In the genomic region with DNA sequence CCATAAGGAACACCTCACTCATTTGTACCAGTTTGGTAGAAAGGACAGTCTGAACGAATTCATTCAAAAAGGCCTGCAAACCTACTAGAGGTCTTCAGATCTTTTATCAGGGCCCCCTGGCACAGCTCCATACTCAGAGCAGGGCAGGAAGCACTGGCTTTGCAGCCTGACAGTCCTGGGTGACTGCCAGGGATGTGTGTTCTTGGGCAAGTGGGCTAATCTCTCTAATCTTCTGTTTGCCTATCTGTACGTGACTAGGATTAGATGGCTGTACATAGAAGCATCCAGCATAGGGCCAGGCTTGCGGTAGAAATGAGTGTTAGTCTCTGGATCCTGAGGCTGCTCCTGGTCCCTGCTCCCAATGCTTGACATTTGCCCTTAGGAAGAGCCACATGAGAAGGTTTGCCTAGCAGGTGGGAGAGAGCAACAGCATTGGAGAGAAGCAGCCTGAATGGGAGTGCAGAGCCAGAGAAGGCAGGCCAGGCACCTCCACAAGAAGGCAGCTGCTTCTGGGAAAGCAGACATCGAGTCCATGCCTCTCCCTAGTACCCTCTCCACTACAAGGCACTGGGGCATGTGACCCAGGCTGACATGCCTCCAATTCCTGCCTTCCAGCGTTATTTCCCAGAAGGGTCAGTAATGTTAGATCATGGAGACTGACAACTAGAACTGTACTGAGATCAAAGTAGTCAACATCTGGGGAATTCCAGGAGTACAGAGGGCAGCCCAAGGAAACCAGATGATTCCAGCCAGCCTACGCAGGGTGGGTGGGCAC, we compare ENCODE assay signal across 17 cellular contexts. TPM values are rescaled to one million over a fixed set of nuclear protein-coding genes. Genes with fewer than 3 reads are reported as not detected.
DNase-seq lines count a peak whose midpoint lies in the region; ATAC-seq lines count a peak whose summit lies in the region.
"Had no signal": no experiment of that assay in that cellular context is flagged by ENCODE, and none has a peak within 500 bp of the region (broad histone marks: within the 10 kb centered on the region; RNA-seq: fewer than 3 reads in every experiment).

No MANE protein-coding gene starts in this region.

- peak; percentile 30 for DNase-seq in DMS 273 (lab: John Stamatoyannopoulos, UW; ENCODE audit: unreplicated experiment)
- no peak for DNase-seq in DMS 273 treated with DMSO at 0.1 percent for 48 hours (lab: John Stamatoyannopoulos, UW)
- peak; percentile 64 for DNase-seq in D341Med (ENCODE audit: low spot score)
- no peak for DNase-seq in T-helper 17 cell
- no peak for DNase-seq in memory B cell (ENCODE audit: low spot score in 2 of 2)
- no peak for DNase-seq in GM03348 (ENCODE audit: low spot score)
- DNase-seq in COR-L47 (lab: John Stamatoyannopoulos, UW) = no peak
- DNase-seq: activated B cell treated with CpG ODN at 0.5 μM for 24 hours, activated gamma-delta T cell, head of caudate nucleus, NCI-H69 had no signal

- ATAC-seq in T-helper 17 cell (no peak), memory B cell (ENCODE audit: low read depth) (no peak), HG02678 (IDR thresholded peaks at IDR 0.05; ENCODE audit: unreplicated experiment) (no peak)

- peak overlapping the region; percentile 64 for H3K4me3 Mint-ChIP-seq in T-helper 17 cell
- no peak overlapping the region for H3K4me3 Mint-ChIP-seq in memory B cell
- H3K4me3 Mint-ChIP-seq: activated B cell treated with CpG ODN at 0.5 μM for 24 hours, nephron had no signal

- H3K9me3 Mint-ChIP-seq in memory B cell = no peaks in the 10 kb centered on the region
- H3K9me3 Mint-ChIP-seq: activated B cell treated with CpG ODN at 0.5 μM for 24 hours, IgD-negative memory B cell, nephron had no signal

- H3K9me3 ChIP-seq in T-helper 17 cell (ENCODE audit: control insufficient read depth, low read length, poor library complexity, severe bottlenecking) = no peaks in the 10 kb centered on the region
- H3K9me3 ChIP-seq: thoracic aorta had no signal

- H3K27ac Mint-ChIP-seq in T-helper 17 cell (peak overlapping the region; percentile 92), memory B cell (peak overlapping the region; percentile 0)
- H3K27ac Mint-ChIP-seq: activated B cell treated with CpG ODN at 0.5 μM for 24 hours, nephron had no signal

- no peaks in the 10 kb centered on the region for H3K27me3 Mint-ChIP-seq in T-helper 17 cell
- no peaks in the 10 kb centered on the region for H3K27me3 Mint-ChIP-seq in memory B cell
- H3K27me3 Mint-ChIP-seq: activated B cell treated with CpG ODN at 0.5 μM for 24 hours, IgD-negative memory B cell had no signal

- H3K4me1 Mint-ChIP-seq in T-helper 17 cell (peaks cover 48% of the 10 kb centered on the region), memory B cell (peaks cover 4% of the 10 kb centered on the region)

- no peaks in the 10 kb centered on the region for H3K36me3 Mint-ChIP-seq in T-helper 17 cell (ENCODE audit: low read depth)
- H3K36me3 Mint-ChIP-seq in memory B cell = peaks cover 18% of the 10 kb centered on the region

RNA-seq across cellular contexts. Expression of a gene that starts 1.0 kb away (rescaled TPM):
- 1 to 10 TPM; 2.0 to 4.4 TPM for total RNA-seq in T-helper 17 cell
- total RNA-seq: activated B cell treated with CpG ODN at 0.5 μM for 24 hours, skeletal muscle tissue had no signal

RNA-seq across cellular contexts. Expression of a gene that starts 53.4 kb away (rescaled TPM):
- 10 to 100 TPM; 27.3 to 32.6 TPM for total RNA-seq in T-helper 17 cell

RNA-seq across cellular contexts. Expression of a gene that starts 55.9 kb away (rescaled TPM):
- 1 to 10 TPM; 4.0 to 4.7 TPM for total RNA-seq in T-helper 17 cell
- total RNA-seq: breast epithelium, thoracic aorta had no signal

Comparison
In these comparisons a context has a peak if more than half of its experiments do, and no peak if none do; other contexts are left out.
1. DNase-seq: peak in DMS 273 (single experiment) and D341Med (single experiment); none in DMS 273 treated with DMSO at 0.1 percent for 48 hours (single experiment), T-helper 17 cell (0 of 3), memory B cell (0 of 2), GM03348 (single experiment) and COR-L47 (single experiment).